ENCODE assay signal across 1 cellular context in genomic region chr4:118279328-118279727, GRCh38.
TF ChIP-seq lines count a peak whose summit lies in the region.

No MANE protein-coding gene starts in this region.

TF ChIP-seq in H1, 55 proteins besides CTCF, POLR2A, EP300 and RAD21:
- peak; percentile 37 for TF ChIP-seq TAF7 (optimal IDR thresholded peaks at IDR 0.05; ENCODE audit: borderline replicate concordance, low read depth, low read length)
- no peak for TF ChIP-seq JUN (IDR thresholded peaks at IDR 0.05; ENCODE audit: low read depth, low read length)
